Comparison of ENCODE assay signal across 24 cellular contexts in genomic region chr4:123484291-123484926, GRCh38.
A peak's percentile ranks its signal among the peaks of the same experiment; 100 is the strongest.
DNase-seq lines count a peak whose midpoint lies in the region; ATAC-seq and TF ChIP-seq lines count a peak whose summit lies in the region.
"Had no signal": no experiment of that assay in that cellular context is flagged by ENCODE, and none has a peak within 500 bp of the region (broad histone marks: within the 10 kb centered on the region; RNA-seq: fewer than 3 reads in every experiment).

No MANE protein-coding gene starts in this region.

- H3K9me2 ChIP-seq in PC-3 (replicated peaks; ENCODE audit: low read length): no peaks in the 10 kb centered on the region

- H3K4me1 ChIP-seq in PC-3 (ENCODE audit: insufficient read depth, low read length): peaks cover 22% of the 10 kb centered on the region
- H3K4me1 ChIP-seq: BE2C, parathyroid adenoma had no signal

- CTCF ChIA-PET in PC-3 (lab: Charles Lee): no interaction called here

- DNase-seq in NCI-H2029 treated with DMSO at 0.1 percent for 48 hours (lab: John Stamatoyannopoulos, UW) (peak; percentile 35), NCI-H2029 (lab: John Stamatoyannopoulos, UW) (no peak), NCI-H146 treated with DMSO at 0.1 percent for 48 hours (lab: John Stamatoyannopoulos, UW; ENCODE audit: unreplicated experiment) (peak; percentile 57), PC-3 (peak; percentile 14), pons (ENCODE audit: low spot score) (peak; percentile 56), NCI-H2196 (lab: John Stamatoyannopoulos, UW; ENCODE audit: unreplicated experiment) (no peak)
- no peak for DNase-seq in activated naive CD4-positive, alpha-beta T cell (lab: John Stamatoyannopoulos, UW)
- DNase-seq: activated CD4-positive, alpha-beta T cell treated with anti-CD3 and anti-CD28 coated beads, Interleukin-2, amount 50 U/mL, for 4 hours; activated effector memory CD4-positive, alpha-beta T cell treated with anti-CD3 and anti-CD28 coated beads, Interleukin-2, amount 50 U/mL, for 16 hours; activated naive CD8-positive, alpha-beta T cell treated with anti-CD3 and anti-CD28 coated beads, Interleukin-2, amount 50 U/mL, for 24 hours; BE2C; body of pancreas; hypothalamus; KBM-7; left ventricle myocardium superior; naive thymus-derived CD8-positive, alpha-beta T cell; sigmoid colon; T-helper 9 cell; upper lobe of right lung had no signal

- H3K4me2 ChIP-seq in PC-3 (ENCODE audit: low read length): no peak overlapping the region

- no peaks in the 10 kb centered on the region for H3K36me3 ChIP-seq in PC-3 (ENCODE audit: low read depth, low read length)
- H3K36me3 ChIP-seq: BE2C, sigmoid colon, upper lobe of right lung had no signal

- no peak overlapping the region for H3K27ac ChIP-seq in PC-3 (ENCODE audit: low read length)
- H3K27ac ChIP-seq: body of pancreas, epithelial cell of prostate, parathyroid adenoma, sigmoid colon, upper lobe of right lung had no signal

- no peak overlapping the region for H3K9ac ChIP-seq in PC-3 (ENCODE audit: low read length)
- H3K9ac ChIP-seq: parathyroid adenoma had no signal

- intact Hi-C loops in PC-3 (cut with micrococcal nuclease): no loop called here

- ATAC-seq in PC-3 (no peak), HG03460 (IDR thresholded peaks at IDR 0.05; ENCODE audit: unreplicated experiment) (no peak)
- ATAC-seq: activated naive CD8-positive, alpha-beta T cell treated with anti-CD3 and anti-CD28 coated beads, Interleukin-2, amount 50 U/mL, for 24 hours; body of pancreas; left ventricle myocardium superior; naive thymus-derived CD8-positive, alpha-beta T cell; SK-N-SH treated with all-trans-retinoic acid at 6 μM for 48 hours; upper lobe of right lung; WTC11 had no signal

- TF ChIP-seq CTCF in PC-3 (conservative IDR thresholded peaks at IDR 0.05; ENCODE audit: low read depth, low read length): no peak

- no TSS peak for BruUV-seq in PC-3 (replicated peaks; lab: Mats Ljungman, UMichigan)

- H3K79me2 ChIP-seq in PC-3 (ENCODE audit: low read length): no peaks in the 10 kb centered on the region
- H3K79me2 ChIP-seq: parathyroid adenoma had no signal

- H2AFZ ChIP-seq in PC-3 (ENCODE audit: low read length): no peak overlapping the region
- H2AFZ ChIP-seq: parathyroid adenoma had no signal

- H3K4me3 ChIP-seq in PC-3 (ENCODE audit: low read length): no peak overlapping the region
- H3K4me3 ChIP-seq: body of pancreas, sigmoid colon, upper lobe of right lung had no signal

- H3K27me3 ChIP-seq in PC-3 (ENCODE audit: low read length): no peaks in the 10 kb centered on the region
- H3K27me3 ChIP-seq: BE2C, body of pancreas, sigmoid colon, upper lobe of right lung had no signal

- peaks cover under 1% of the 10 kb centered on the region for H3F3A ChIP-seq in PC-3 (ENCODE audit: low read length, unreplicated experiment)

- POLR2A ChIA-PET in PC-3 (lab: Charles Lee; ENCODE audit: unreplicated experiment): interaction anchor here (0.7 kb wide), 1 partner anchor 69 kb away, joined by 4 read pairs; no protein-coding TSS in a partner anchor

- H3K9me3 ChIP-seq in PC-3 (ENCODE audit: low read length): no peaks in the 10 kb centered on the region
- H3K9me3 ChIP-seq: BE2C, body of pancreas, sigmoid colon, upper lobe of right lung had no signal

- H4K20me1 ChIP-seq in PC-3 (ENCODE audit: low read length): no peaks in the 10 kb centered on the region

Comparison
In these comparisons a context has a peak if more than half of its experiments do, and no peak if none do; other contexts are left out.
1. DNase-seq: peak in NCI-H2029 treated with DMSO at 0.1 percent for 48 hours (single experiment), NCI-H146 treated with DMSO at 0.1 percent for 48 hours (single experiment), PC-3 (single experiment) and pons (single experiment); none in NCI-H2029 (single experiment), NCI-H2196 (single experiment) and activated naive CD4-positive, alpha-beta T cell (0 of 4).